Comparison of ENCODE assay signal across 9 cellular contexts in genomic region chrX:56233100-56233499, GRCh38. TPM values are rescaled to one million over a fixed set of nuclear protein-coding genes. Genes with fewer than 3 reads are reported as not detected.
DNase-seq lines count a peak whose midpoint lies in the region; ATAC-seq and TF ChIP-seq lines count a peak whose summit lies in the region.
"Had no signal": no experiment of that assay in that cellular context is flagged by ENCODE, and none has a peak within 500 bp of the region (broad histone marks: within the 10 kb centered on the region; RNA-seq: fewer than 3 reads in every experiment).

No MANE protein-coding gene starts in this region.

- H3K4me1 ChIP-seq in CD8-positive, alpha-beta T cell (ENCODE audit: insufficient read depth, low read length) = no peaks in the 10 kb centered on the region
- 0 out of 2 replicates have a peak, but pooled peaks cover 3% of the 10 kb centered on the region for H3K4me1 ChIP-seq in OCI-LY3 (ENCODE audit: low read length)
- H3K4me1 ChIP-seq in esophagus muscularis mucosa = peaks cover 3 to 29% (median 18%) of the 10 kb centered on the region in 4 donors

- peak overlapping the region; percentile 43 for H3K9ac ChIP-seq in OCI-LY3 (ENCODE audit: low read length)

- no peaks in the 10 kb centered on the region for H3K9me3 ChIP-seq in CD8-positive, alpha-beta T cell (ENCODE audit: low read length)
- H3K9me3 ChIP-seq in OCI-LY3 (ENCODE audit: insufficient read depth, low read length) = no peaks in the 10 kb centered on the region
- no peaks in the 10 kb centered on the region for H3K9me3 ChIP-seq in esophagus muscularis mucosa

- peak overlapping the region; percentile 70 for H2AFZ ChIP-seq in OCI-LY3 (ENCODE audit: low read depth, low read length)

- no peaks in the 10 kb centered on the region for H3K27me3 ChIP-seq in CD8-positive, alpha-beta T cell (ENCODE audit: insufficient read depth, low read length)
- H3K27me3 ChIP-seq in OCI-LY3 (ENCODE audit: low read depth, low read length) = no peaks in the 10 kb centered on the region; the same call in 1 of the 2 replicates
- H3K27me3 ChIP-seq in esophagus muscularis mucosa = no peaks in the 10 kb centered on the region

- H3K4me3 ChIP-seq in CD8-positive, alpha-beta T cell (ENCODE audit: low read depth, low read length) = peak overlapping the region; percentile 43
- H3K4me3 ChIP-seq in OCI-LY3 (ENCODE audit: low read length) (peak overlapping the region; percentile 77), esophagus muscularis mucosa (peak overlapping the region; percentile 51 to 63 (median 60))
- H3K4me3 ChIP-seq: K562 had no signal

- no peak for TF ChIP-seq EP300 in esophagus muscularis mucosa (IDR thresholded peaks at IDR 0.05)

- H3K27ac Mint-ChIP-seq in CD8-positive, alpha-beta T cell = no peak overlapping the region
- no peak overlapping the region for H3K27ac Mint-ChIP-seq in neural crest cell (ENCODE audit: unreplicated experiment)

- H3K4me1 Mint-ChIP-seq in CD8-positive, alpha-beta T cell (ENCODE audit: low read depth) = peaks cover 9% of the 10 kb centered on the region
- no peaks in the 10 kb centered on the region for H3K4me1 Mint-ChIP-seq in neural crest cell

- TF ChIP-seq POLR2A in esophagus muscularis mucosa (IDR thresholded peaks at IDR 0.05; ENCODE audit: low read depth) = no peak

- DNase-seq in CD8-positive, alpha-beta T cell = no peak
- DNase-seq in esophagus muscularis mucosa (ENCODE audit: extremely low spot score) (no peak), neural crest cell (ENCODE audit: low read depth, low spot score) (no peak), NCI-H1694 (lab: John Stamatoyannopoulos, UW) (no peak)

- POLR2A ChIA-PET in CD8-positive, alpha-beta T cell (lab: Charles Lee) = no interaction called here

- H3K36me3 Mint-ChIP-seq in CD8-positive, alpha-beta T cell = no peaks in the 10 kb centered on the region
- no peaks in the 10 kb centered on the region for H3K36me3 Mint-ChIP-seq in neural crest cell (ENCODE audit: low read depth)

- H3K79me2 ChIP-seq in OCI-LY3 (ENCODE audit: low read length) = no peaks in the 10 kb centered on the region

- peaks cover 6% of the 10 kb centered on the region for H3K27me3 Mint-ChIP-seq in CD8-positive, alpha-beta T cell (ENCODE audit: low read depth)
- peaks cover 52% of the 10 kb centered on the region for H3K27me3 Mint-ChIP-seq in neural crest cell (ENCODE audit: low read depth)

- TF ChIP-seq CTCF in CD8-positive, alpha-beta T cell (IDR thresholded peaks at IDR 0.05) = no peak
- TF ChIP-seq CTCF in OCI-LY3 (IDR thresholded peaks at IDR 0.05; ENCODE audit: low read depth, low read length) (no peak), esophagus muscularis mucosa (IDR thresholded peaks at IDR 0.05) (no peak), neural crest cell (conservative IDR thresholded peaks at IDR 0.05) (no peak)

- no peaks in the 10 kb centered on the region for H4K20me1 ChIP-seq in OCI-LY3 (ENCODE audit: insufficient read depth, low read length)

- CTCF ChIA-PET in CD8-positive, alpha-beta T cell (lab: Charles Lee) = interaction anchor here (0.6 to 1.5 kb wide), 2 partner anchors 13 to 16 kb away, joined by 3 to 4 read pairs; no protein-coding TSS in a partner anchor

- no peak for ATAC-seq in CD8-positive, alpha-beta T cell
- ATAC-seq in HG02798 (IDR thresholded peaks at IDR 0.05; ENCODE audit: poor library complexity, unreplicated experiment) (no peak), GM19324 (IDR thresholded peaks at IDR 0.05; ENCODE audit: low FRiP score, unreplicated experiment) (no peak), HG02973 (IDR thresholded peaks at IDR 0.05; ENCODE audit: unreplicated experiment) (no peak)

- peak overlapping the region; percentile 77 for H3K4me3 Mint-ChIP-seq in CD8-positive, alpha-beta T cell
- peak overlapping the region; percentile 79 for H3K4me3 Mint-ChIP-seq in neural crest cell

- no peaks in the 10 kb centered on the region for H3K36me3 ChIP-seq in CD8-positive, alpha-beta T cell (ENCODE audit: insufficient read depth, low read length)
- H3K36me3 ChIP-seq in OCI-LY3 (replicated peaks; ENCODE audit: low read depth, low read length) = no peaks in the 10 kb centered on the region
- no peaks in the 10 kb centered on the region for H3K36me3 ChIP-seq in esophagus muscularis mucosa

- no peaks in the 10 kb centered on the region for H3K9me3 Mint-ChIP-seq in CD8-positive, alpha-beta T cell
- no peaks in the 10 kb centered on the region for H3K9me3 Mint-ChIP-seq in neural crest cell

- WGBS in esophagus muscularis mucosa = 39% methylated on average over 17 of the region's 17 CpGs

- intact Hi-C loops in CD8-positive, alpha-beta T cell (cut with DNase I, micrococcal nuclease) = no loop called here
- intact Hi-C loops in esophagus muscularis mucosa (cut with DNase I) = no loop called here

- peak overlapping the region; percentile 78 for H3K4me2 ChIP-seq in OCI-LY3 (ENCODE audit: low read length)

- H3K27ac ChIP-seq in CD8-positive, alpha-beta T cell (ENCODE audit: low read depth, low read length) = no peak overlapping the region
- H3K27ac ChIP-seq in OCI-LY3 (ENCODE audit: low read length) = no peak overlapping the region
- H3K27ac ChIP-seq in esophagus muscularis mucosa (replicated peaks in 1 of 4) = peak overlapping the region; percentile 81 to 85 (median 82)

RNA-seq across cellular contexts. Expression of gene KLF8, which starts 0.9 kb away (rescaled TPM):
- under 1 TPM; 0.41 to 0.67 TPM for total RNA-seq in CD8-positive, alpha-beta T cell
- total RNA-seq in esophagus muscularis mucosa (10 to 100 TPM; 10.1 to 15.5 (median 14.8) TPM), neural crest cell (2.2 and 2.6 TPM in 2 replicates)

Comparison
In these comparisons a context has a peak if more than half of its experiments do, and no peak if none do; other contexts are left out.
1. H3K27ac ChIP-seq: peak in esophagus muscularis mucosa (4 of 4); none in CD8-positive, alpha-beta T cell (single experiment) and OCI-LY3 (single experiment).
2. Peak in every context shown above with its lines, with median percentiles within 50 percentile points of each other: H3K4me3 ChIP-seq.